In genomic region chr11:9314291-9315077, GRCh38 we compare ENCODE assay signal across 1 cellular context.
TF ChIP-seq lines count a peak whose summit lies in the region.

Gene TMEM41B, minus strand, starts transcription at chr11:9314593. Its CDS starts 152 bp downstream, at chr11:9314441.

TF ChIP-seq in HepG2, 621 proteins besides CTCF, POLR2A, EP300 and RAD21 (continued from another document and continues in another):
- no peak for TF ChIP-seq ZNF407 (CRISPR knock-in tag; IDR thresholded peaks at IDR 0.05; ENCODE audit: not compliant biosample characterization)
- TF ChIP-seq ATF3 (CRISPR knock-in tag; IDR thresholded peaks at IDR 0.05), result no peak; the same call in 1 of the 2 replicates
- peak; percentile 49; the same call in 1 of the 2 replicates for TF ChIP-seq CEBPB (IDR thresholded peaks at IDR 0.05; ENCODE audit: borderline replicate concordance, low read depth, low read length)
- TF ChIP-seq RARA (CRISPR knock-in tag; IDR thresholded peaks at IDR 0.05), result peak; percentile 49
- no peak for TF ChIP-seq U2AF2 (IDR thresholded peaks at IDR 0.05; ENCODE audit: low read depth, low read length)
- peak; percentile 57; the same call in 1 of the 2 replicates for TF ChIP-seq BRD4 (CRISPR knock-in tag; IDR thresholded peaks at IDR 0.05)
- no peak for TF ChIP-seq ZNF256 (CRISPR knock-in tag; conservative IDR thresholded peaks at IDR 0.05)
- TF ChIP-seq SOX5 (CRISPR knock-in tag; IDR thresholded peaks at IDR 0.05; ENCODE audit: borderline replicate concordance), result peak; percentile 18; the same call in 1 of the 2 replicates
- peak; percentile 40; the same call in 1 of the 2 replicates for TF ChIP-seq ZFP36L1 (CRISPR knock-in tag; IDR thresholded peaks at IDR 0.05)
- TF ChIP-seq MZF1 (CRISPR knock-in tag; IDR thresholded peaks at IDR 0.05; ENCODE audit: borderline replicate concordance), result 0 out of 2 replicates have a peak, but pooled peaks have one; percentile 45
- TF ChIP-seq ZNF296 (CRISPR knock-in tag; conservative IDR thresholded peaks at IDR 0.05), result peak; percentile 58; the same call in 1 of the 2 replicates
- TF ChIP-seq SKI (IDR thresholded peaks at IDR 0.05; ENCODE audit: partially characterized antibody), result peak; percentile 16
- peak; percentile 45; the same call in 1 of the 2 replicates for TF ChIP-seq FOXJ3 (CRISPR knock-in tag; IDR thresholded peaks at IDR 0.05; ENCODE audit: borderline replicate concordance)
- peak; percentile 40 for TF ChIP-seq MEIS2 (CRISPR knock-in tag; IDR thresholded peaks at IDR 0.05)
- TF ChIP-seq STAG1 (CRISPR knock-in tag; IDR thresholded peaks at IDR 0.05), result no peak
- no peak for TF ChIP-seq ZNF34 (CRISPR knock-in tag; IDR thresholded peaks at IDR 0.05; ENCODE audit: borderline replicate concordance)
- TF ChIP-seq ZBTB42 (CRISPR knock-in tag; IDR thresholded peaks at IDR 0.05), result no peak
- peak; percentile 41 to 76; a peak in 2 of 4 replicates for TF ChIP-seq HMGXB4 (CRISPR knock-in tag; IDR thresholded peaks at IDR 0.05; ENCODE audit: borderline replicate concordance in 1 of 2, low read depth in 1 of 2)
- TF ChIP-seq ZNF562 (CRISPR knock-in tag; IDR thresholded peaks at IDR 0.05; ENCODE audit: borderline replicate concordance), result no peak
- peak; percentile 82 for TF ChIP-seq HDAC1 (CRISPR knock-in tag; IDR thresholded peaks at IDR 0.05)
- no peak for TF ChIP-seq ZNF780A (CRISPR knock-in tag; IDR thresholded peaks at IDR 0.05)
- no peak for TF ChIP-seq MAZ (IDR thresholded peaks at IDR 0.05; ENCODE audit: borderline replicate concordance, low read depth, low read length)
- TF ChIP-seq MAZ (CRISPR knock-in tag; IDR thresholded peaks at IDR 0.05; ENCODE audit: low read depth), result peak; percentile 69; the same call in 1 of the 2 replicates
- TF ChIP-seq HNF4G (IDR thresholded peaks at IDR 0.05; ENCODE audit: borderline replicate concordance, low read depth, low read length), result no peak
- TF ChIP-seq HNF4G (CRISPR knock-in tag; IDR thresholded peaks at IDR 0.05; ENCODE audit: borderline replicate concordance, low read depth), result no peak
- TF ChIP-seq REL (CRISPR knock-in tag; conservative IDR thresholded peaks at IDR 0.05), result no peak; the same call in 1 of the 2 replicates
- TF ChIP-seq ZBED4 (CRISPR knock-in tag; IDR thresholded peaks at IDR 0.05; ENCODE audit: borderline replicate concordance), result peak; percentile 32; the same call in 1 of the 2 replicates
- TF ChIP-seq ZSCAN5A (CRISPR knock-in tag; IDR thresholded peaks at IDR 0.05; ENCODE audit: borderline replicate concordance), result no peak; the same call in 1 of the 2 replicates
- peak; percentile 98 for TF ChIP-seq THRA (CRISPR knock-in tag; IDR thresholded peaks at IDR 0.05; ENCODE audit: borderline replicate concordance)
- no peak for TF ChIP-seq TOE1 (CRISPR knock-in tag; IDR thresholded peaks at IDR 0.05)
- TF ChIP-seq ESRRA (CRISPR knock-in tag; IDR thresholded peaks at IDR 0.05; ENCODE audit: low read depth), result peak; percentile 29; the same call in 1 of the 2 replicates
- TF ChIP-seq RNF2 (conservative IDR thresholded peaks at IDR 0.05; ENCODE audit: low read depth), result no peak
- peak; percentile 76 for TF ChIP-seq AGO2 (optimal IDR thresholded peaks at IDR 0.05; ENCODE audit: low read depth, low read length)
- TF ChIP-seq ZFX (CRISPR knock-in tag; IDR thresholded peaks at IDR 0.05; ENCODE audit: low read depth), result peak; percentile 71
- TF ChIP-seq FOSL2 (CRISPR knock-in tag; IDR thresholded peaks at IDR 0.05), result peak; percentile 83
- TF ChIP-seq ZNF614 (CRISPR knock-in tag; IDR thresholded peaks at IDR 0.05; ENCODE audit: borderline replicate concordance), result peak; percentile 39; the same call in 1 of the 2 replicates
- no peak for TF ChIP-seq KLF9 (CRISPR knock-in tag; IDR thresholded peaks at IDR 0.05; ENCODE audit: low read depth)
- TF ChIP-seq TRIM22 (IDR thresholded peaks at IDR 0.05), result no peak
- TF ChIP-seq BORCS8-MEF2B (CRISPR knock-in tag; IDR thresholded peaks at IDR 0.05), result peak; percentile 54; the same call in 1 of the 2 replicates
- 0 out of 2 replicates have a peak, but pooled peaks have one; percentile 63 for TF ChIP-seq ZNF503 (CRISPR knock-in tag; IDR thresholded peaks at IDR 0.05)
- no peak for TF ChIP-seq SRF (IDR thresholded peaks at IDR 0.05; ENCODE audit: low read depth, low read length)
- TF ChIP-seq ZNF782 (CRISPR knock-in tag; IDR thresholded peaks at IDR 0.05; ENCODE audit: borderline replicate concordance), result no peak
